In the genomic region with DNA sequence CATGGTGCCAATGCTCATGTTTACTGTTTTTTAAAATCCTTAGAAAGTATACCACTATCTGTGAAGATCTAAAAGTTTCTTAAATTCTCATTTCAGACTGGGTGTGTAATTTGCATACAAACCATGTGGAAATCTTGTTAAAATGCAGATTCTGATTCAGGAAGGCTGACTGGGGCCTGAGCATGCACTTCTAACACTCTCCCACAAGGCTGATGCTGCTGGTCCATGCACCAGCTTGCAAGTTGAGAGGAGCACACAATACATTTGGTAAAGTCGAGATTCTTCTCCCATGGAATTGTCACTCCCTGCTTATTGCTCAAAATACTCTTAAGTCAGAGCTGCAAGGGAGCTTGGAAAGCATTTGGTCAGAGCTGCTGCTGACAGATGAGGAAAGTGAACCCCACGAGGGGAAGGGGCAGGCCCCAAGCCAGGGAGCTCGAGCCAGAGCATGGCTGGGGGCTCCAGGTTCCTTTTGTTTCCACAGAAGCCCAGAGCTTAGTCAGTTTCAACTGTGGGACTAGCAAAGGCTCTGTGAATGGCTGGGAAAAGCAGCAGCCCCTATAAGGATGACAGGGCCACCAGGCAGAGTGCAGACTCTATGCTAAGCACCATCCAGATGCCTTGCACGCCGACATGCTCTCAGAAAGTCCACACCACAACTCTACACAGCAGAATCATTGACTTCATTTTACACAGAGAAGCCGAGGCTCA, we compare ENCODE assay signal across 36 cellular contexts.
"Had no signal": no experiment of that assay in that cellular context is flagged by ENCODE, and none has a peak within 500 bp of the region (broad histone marks: within the 10 kb centered on the region; RNA-seq: fewer than 3 reads in every experiment).

No MANE protein-coding gene starts in this region.

- H3K4me3 Mint-ChIP-seq: activated CD8-positive, alpha-beta T cell treated with anti-CD3 and anti-CD28 coated beads for 36 hours; activated naive CD4-positive, alpha-beta T cell treated with anti-CD3 and anti-CD28 coated beads for 36 hours; activated T-cell treated with anti-CD3 and anti-CD28 coated beads, Interleukin-2, amount 50 U/mL, for 72 hours had no signal

- H3K36me3 ChIP-seq: adrenal gland, breast epithelium, MG63, Peyer's patch, SJSA1 had no signal

- H3K27ac Mint-ChIP-seq: activated CD8-positive, alpha-beta T cell treated with anti-CD3 and anti-CD28 coated beads for 36 hours; activated naive CD4-positive, alpha-beta T cell treated with anti-CD3 and anti-CD28 coated beads for 36 hours; activated naive CD4-positive, alpha-beta T cell treated with anti-CD3 and anti-CD28 coated beads, Interleukin-2, amount 50 U/mL, for 72 hours; activated T-cell treated with anti-CD3 and anti-CD28 coated beads, Interleukin-2, amount 50 U/mL, for 72 hours; activated T-helper 2 cell treated with anti-CD3 and anti-CD28 coated beads, Interferon-gamma antibody, Interleukin-2, Interleukin-4, amounts not matched to agents 10 μg/mL and 5 μg/mL and 100 μg/mL, durations not matched to agents 14 hours and 24 hours and 36 hours had no signal

- ATAC-seq: activated CD8-positive, alpha-beta T cell treated with anti-CD3 and anti-CD28 coated beads for 36 hours; activated naive CD4-positive, alpha-beta T cell treated with anti-CD3 and anti-CD28 coated beads, Interleukin-2, amount 50 U/mL, for 72 hours; activated T-cell treated with anti-CD3 and anti-CD28 coated beads, Interleukin-2, amount 50 U/mL, for 72 hours; body of pancreas; PC-3 had no signal

- H3K9me3 ChIP-seq: adrenal gland, body of pancreas, breast epithelium, MG63, Peyer's patch, SJSA1 had no signal

- H3K27me3 ChIP-seq: body of pancreas, breast epithelium, MG63, Peyer's patch had no signal

- H3K9me3 Mint-ChIP-seq: activated CD8-positive, alpha-beta T cell treated with anti-CD3 and anti-CD28 coated beads for 36 hours; activated naive CD4-positive, alpha-beta T cell treated with anti-CD3 and anti-CD28 coated beads for 36 hours; activated naive CD4-positive, alpha-beta T cell treated with anti-CD3 and anti-CD28 coated beads, Interleukin-2, amount 50 U/mL, for 72 hours; activated T-cell treated with anti-CD3 and anti-CD28 coated beads, Interleukin-2, amount 50 U/mL, for 72 hours; activated T-helper 2 cell treated with anti-CD3 and anti-CD28 coated beads, Interferon-gamma antibody, Interleukin-2, Interleukin-4, amounts not matched to agents 10 μg/mL and 5 μg/mL and 100 μg/mL, durations not matched to agents 14 hours and 24 hours and 36 hours had no signal

- H3K36me3 Mint-ChIP-seq: activated naive CD4-positive, alpha-beta T cell treated with anti-CD3 and anti-CD28 coated beads, Interleukin-2, amount 50 U/mL, for 72 hours had no signal

- H3K4me3 ChIP-seq: adrenal gland, body of pancreas, breast epithelium, MG63, Peyer's patch, SJSA1 had no signal

- DNase-seq: activated CD4-positive, alpha-beta T cell treated with anti-CD3 and anti-CD28 coated beads for 1 hour; activated CD4-positive, alpha-beta T cell treated with anti-CD3 and anti-CD28 coated beads for 48 hours; activated CD4-positive, alpha-beta T cell treated with anti-CD3 and anti-CD28 coated beads, Interleukin-2, amount 50 U/mL, for 4 hours; activated CD4-positive, CD25-positive, alpha-beta regulatory T cell; activated CD8-positive, alpha-beta T cell treated with anti-CD3 and anti-CD28 coated beads for 36 hours; activated gamma-delta T cell treated with Interleukin-2 at 50 U/mL for 16 hours; activated naive CD4-positive, alpha-beta T cell treated with anti-CD3 and anti-CD28 coated beads for 36 hours; activated T-cell treated with anti-CD3 and anti-CD28 coated beads, Interleukin-2, amount 50 U/mL, for 1 hour; activated T-cell treated with anti-CD3 and anti-CD28 coated beads, Interleukin-2, amount 50 U/mL, for 72 hours; adrenal gland; body of pancreas; Kasumi-1; KBM-7; MG63; NCI-H1048; NCI-H1105 treated with DMSO at 0.1 percent for 48 hours; NCI-H1436 treated with DMSO at 0.1 percent for 48 hours; NCI-H1694 treated with DMSO at 0.1 percent for 48 hours; NCI-H2029; NCI-H345; NCI-H526; NCI-H748 treated with DMSO at 0.1 percent for 48 hours; NK-92 treated with Interleukin-12 subunit alpha and Interleukin-12 subunit beta, amount 100 ng/mL, for 24 hours; PC-3; Peyer's patch; RPMI8226; SHP77 treated with DMSO at 0.1 percent for 48 hours; SW 1271; T-helper 1 cell; T-helper 2 cell; T-helper 9 cell had no signal

- H3K4me1 ChIP-seq: adrenal gland, body of pancreas, breast epithelium, Peyer's patch, SJSA1 had no signal

- H3K27ac ChIP-seq: adrenal gland, body of pancreas, breast epithelium, Peyer's patch, SJSA1, VCaP had no signal
